Comparison of ENCODE assay signal across 8 cellular contexts in genomic region chr17:19648475-19649406, GRCh38. TPM values are rescaled to one million over a fixed set of nuclear protein-coding genes. Genes with fewer than 3 reads are reported as not detected.
A peak's percentile ranks its signal among the peaks of the same experiment; 100 is the strongest.
DNase-seq lines count a peak whose midpoint lies in the region; ATAC-seq and TF ChIP-seq lines count a peak whose summit lies in the region.

ALDH3A2 (plus strand) TSS chr17:19648751; CDS start chr17:19648972, 221 bp downstream.

- CTCF ChIA-PET in HEK293T (lab: Yijun Ruan, JAX) = interaction anchor here (0.6 to 3.5 kb wide), 10 partner anchors 70 to 286 kb away, joined by 3 to 22 read pairs (median 4); partner anchors contain the start of gene B9D1

- TF ChIP-seq CTCF in GM06990 (IDR thresholded peaks at IDR 0.05; ENCODE audit: insufficient read depth, low read length, poor library complexity, severe bottlenecking) (no peak), foreskin keratinocyte (conservative IDR thresholded peaks at IDR 0.05) (peak; percentile 10)

- H3K4me3 ChIP-seq in GM06990 (replicated peaks; ENCODE audit: low read depth, low read length) = peak within 1 kb of the TSS; percentile 80
- peak within 1 kb of the TSS; percentile 91 for H3K4me3 ChIP-seq in neuron (ENCODE audit: low read length)
- peak within 1 kb of the TSS; percentile 80 to 95 (median 84) for H3K4me3 ChIP-seq in subcutaneous abdominal adipose tissue (ENCODE audit: low read depth in 1 of 5, low read length in 5 of 5)

- H3K9ac ChIP-seq in subcutaneous abdominal adipose tissue (ENCODE audit: low read length in 5 of 5) = peak within 1 kb of the TSS; percentile 68 to 91 (median 85)

- DNase-seq in GM06990 (ENCODE audit: extremely low read depth, insufficient read length) (peak; percentile 94), HEK293T (ENCODE audit: extremely low spot score) (peak; percentile 96), MV-4-11 (lab: John Stamatoyannopoulos, UW) (peak; percentile 84), SK-N-DZ (ENCODE audit: low spot score) (peak; percentile 97), foreskin keratinocyte (peak; percentile 72 to 84)
- DNase-seq in activated naive CD4-positive, alpha-beta T cell treated with Interleukin-2 at 50 U/mL for 16 hours = peak; percentile 96

- peak within 1 kb of the TSS; percentile 95 for H2AFZ ChIP-seq in neuron (ENCODE audit: low read depth, low read length)

- H3K36me3 ChIP-seq in GM06990 (ENCODE audit: control insufficient read depth, insufficient read depth, low read length) = no peaks in the 10 kb centered on the region
- peaks cover 4% of the 10 kb centered on the region for H3K36me3 ChIP-seq in neuron (ENCODE audit: insufficient read depth, low read length)
- H3K36me3 ChIP-seq in subcutaneous abdominal adipose tissue (ENCODE audit: control insufficient read depth in 5 of 5, insufficient read depth in 5 of 5, low read length in 5 of 5) = peaks cover 0 to 8% (median 3%) of the 10 kb centered on the region in 5 donors

- H3K27me3 ChIP-seq in GM06990 (replicated peaks; ENCODE audit: control insufficient read depth, insufficient read depth, low read length) (no peaks in the 10 kb centered on the region), foreskin keratinocyte (no peaks in the 10 kb centered on the region), neuron (ENCODE audit: insufficient read depth, low read length) (no peaks in the 10 kb centered on the region), subcutaneous abdominal adipose tissue (ENCODE audit: control insufficient read depth in 5 of 5, insufficient read depth in 4 of 5, low read length in 5 of 5) (no peaks in the 10 kb centered on the region)

- ATAC-seq in foreskin keratinocyte = peak; percentile 92

- H3K9me3 ChIP-seq in neuron (ENCODE audit: low read length) (peaks cover 4% of the 10 kb centered on the region), subcutaneous abdominal adipose tissue (ENCODE audit: control insufficient read depth in 5 of 5, low read length in 5 of 5) (no peaks in the 10 kb centered on the region)

- H3K27ac ChIP-seq in foreskin keratinocyte (peak within 1 kb of the TSS; percentile 64), subcutaneous abdominal adipose tissue (ENCODE audit: low read depth, low read length) (peak within 1 kb of the TSS; percentile 100)

- peaks cover 36% of the 10 kb centered on the region for H3K4me1 ChIP-seq in foreskin keratinocyte
- peaks cover 18% of the 10 kb centered on the region for H3K4me1 ChIP-seq in neuron (ENCODE audit: insufficient read depth, low read length)
- peaks cover 16 to 90% (median 77%) of the 10 kb centered on the region in 5 donors for H3K4me1 ChIP-seq in subcutaneous abdominal adipose tissue (ENCODE audit: control insufficient read depth in 5 of 5, insufficient read depth in 5 of 5, low read length in 5 of 5)

- POLR2A ChIA-PET in HEK293T (lab: Yijun Ruan, JAX) = interaction anchor here (0.7 to 4.3 kb wide), 60 partner anchors 8 to 360 kb away, joined by 3 to 34 read pairs (median 4); partner anchors contain the start of genes B9D1, MAPK7 and SLC47A1

TF ChIP-seq in HEK293T, 16 proteins besides CTCF, POLR2A, EP300 and RAD21:
- TF ChIP-seq CTBP1 (IDR thresholded peaks at IDR 0.05; ENCODE audit: borderline replicate concordance) (peak; percentile 53; the same call in 1 of the 2 replicates), TARDBP (IDR thresholded peaks at IDR 0.05) (peak; percentile 75; the same call in 1 of the 2 replicates), PKNOX1 (IDR thresholded peaks at IDR 0.05) (peak; percentile 57), L3MBTL2 (conservative IDR thresholded peaks at IDR 0.05) (peak; percentile 97), FOXM1 (IDR thresholded peaks at IDR 0.05; ENCODE audit: borderline replicate concordance) (no peak)

RNA-seq across cellular contexts. Expression of gene ALDH3A2, which starts in this region (rescaled TPM):
- polyA plus RNA-seq in SK-N-DZ (2014; cell fraction: cytosol; rRNA removed) = 48.7 and 49.3 TPM in 2 replicates
- 23.4 and 33.8 TPM in 2 replicates for polyA plus RNA-seq in SK-N-DZ (2014; cell fraction: nucleus; rRNA removed)
- 53.0 and 66.1 TPM in 2 replicates for total RNA-seq in foreskin keratinocyte
- polyA plus RNA-seq in foreskin keratinocyte = 32.5 and 32.7 TPM in 2 replicates

Comparison
In these comparisons a context has a peak if more than half of its experiments do, and no peak if none do; other contexts are left out.
1. Peak in every context shown above with its lines: DNase-seq, ATAC-seq, H3K4me3 ChIP-seq and H3K27ac ChIP-seq.